In the genomic region with DNA sequence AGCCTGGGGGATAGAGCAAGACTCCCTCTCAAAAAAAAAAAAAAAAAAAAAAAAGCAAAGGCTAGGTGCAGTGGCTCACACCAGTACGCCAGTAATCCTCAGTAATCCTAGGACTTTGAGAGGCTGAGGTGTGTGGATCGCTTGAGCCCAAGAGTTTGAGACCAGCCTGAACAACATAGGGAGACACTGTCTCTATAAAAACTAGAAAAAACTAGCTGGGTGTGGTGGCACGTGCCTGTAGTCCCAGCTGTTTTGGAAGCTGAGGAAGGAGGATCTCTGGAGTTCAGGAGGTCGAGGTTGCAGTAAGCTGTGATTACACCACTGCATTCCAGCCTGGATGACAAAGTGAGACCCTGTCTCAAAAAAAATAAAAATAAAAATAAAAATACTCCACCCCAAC, we compare ENCODE assay signal across 24 cellular contexts.
"Had no signal": no experiment of that assay in that cellular context is flagged by ENCODE, and none has a peak within 500 bp of the region (broad histone marks: within the 10 kb centered on the region; RNA-seq: fewer than 3 reads in every experiment).

No MANE protein-coding gene starts in this region.

- H3K4me1 Mint-ChIP-seq: activated naive CD8-positive, alpha-beta T cell treated with anti-CD3 and anti-CD28 coated beads for 36 hours; nephron; T-cell; WTC11 had no signal

- DNase-seq: activated CD4-positive, alpha-beta T cell treated with anti-CD3 and anti-CD28 coated beads, Interleukin-2, amount 50 U/mL, for 4 hours; activated CD8-positive, alpha-beta memory T cell treated with anti-CD3 and anti-CD28 coated beads for 24 hours; activated CD8-positive, alpha-beta memory T cell treated with anti-CD3 and anti-CD28 coated beads, Interleukin-2, amount 50 U/mL, for 4 hours; activated naive CD4-positive, alpha-beta T cell; activated naive CD8-positive, alpha-beta T cell treated with anti-CD3 and anti-CD28 coated beads for 36 hours; activated T-cell treated with anti-CD3 and anti-CD28 coated beads, Interleukin-2, amount 50 U/mL, for 4 hours; amygdala; heart left ventricle; islet precursor cell; left cardiac atrium; nucleus accumbens; right cardiac atrium; stimulated activated CD4-positive, alpha-beta T cell treated with anti-CD3 and anti-CD28 coated beads, Interleukin-1b, Interleukin-23, amount 100 ng/mL, for 48 hours; substantia nigra; T-cell; thyroid gland had no signal

- H3K27ac ChIP-seq: gastroesophageal sphincter, heart left ventricle, parathyroid adenoma, skin epidermis, thyroid gland had no signal

- H3K27ac Mint-ChIP-seq: activated naive CD8-positive, alpha-beta T cell treated with anti-CD3 and anti-CD28 coated beads for 36 hours; activated T-helper 2 cell treated with anti-CD3 and anti-CD28 coated beads, Interferon-gamma antibody, Interleukin-2, Interleukin-4, amounts not matched to agents 10 μg/mL and 5 μg/mL and 100 μg/mL, durations not matched to agents 14 hours and 24 hours and 36 hours; memory B cell; nephron; stimulated activated naive CD8-positive, alpha-beta T cell treated with anti-CD3 and anti-CD28 coated beads, Interleukin-15, Interleukin-2, amounts not matched to agents 100 ng/mL and 50 ng/mL, for 24 hours; T-cell; WTC11 had no signal

- H3K79me2 ChIP-seq: parathyroid adenoma had no signal

- H2AFZ ChIP-seq: parathyroid adenoma had no signal

- ATAC-seq: activated T-cell treated with anti-CD3 and anti-CD28 coated beads, Interleukin-2, amount 50 U/mL, for 4 hours; gastroesophageal sphincter; heart left ventricle; left cardiac atrium; right cardiac atrium; T-cell; WTC11 had no signal

- H3K27me3 Mint-ChIP-seq: activated naive CD8-positive, alpha-beta T cell treated with anti-CD3 and anti-CD28 coated beads for 36 hours; memory B cell; stimulated activated naive CD8-positive, alpha-beta T cell treated with anti-CD3 and anti-CD28 coated beads, Interleukin-15, Interleukin-2, amounts not matched to agents 100 ng/mL and 50 ng/mL, for 24 hours; T-cell had no signal

- H3K9me3 ChIP-seq: gastroesophageal sphincter, heart left ventricle, thyroid gland had no signal

- H3K9me3 Mint-ChIP-seq: activated naive CD8-positive, alpha-beta T cell treated with anti-CD3 and anti-CD28 coated beads for 36 hours; activated T-cell treated with anti-CD3 and anti-CD28 coated beads, Interleukin-2, amount 50 U/mL, for 4 hours; activated T-helper 2 cell treated with anti-CD3 and anti-CD28 coated beads, Interferon-gamma antibody, Interleukin-2, Interleukin-4, amounts not matched to agents 10 μg/mL and 5 μg/mL and 100 μg/mL, durations not matched to agents 14 hours and 24 hours and 36 hours; memory B cell; nephron; stimulated activated naive CD8-positive, alpha-beta T cell treated with anti-CD3 and anti-CD28 coated beads, Interleukin-15, Interleukin-2, amounts not matched to agents 100 ng/mL and 50 ng/mL, for 24 hours; T-cell; WTC11 had no signal

- H3K4me1 ChIP-seq: gastroesophageal sphincter, heart left ventricle, parathyroid adenoma, thyroid gland had no signal

- H3K36me3 ChIP-seq: gastroesophageal sphincter, heart left ventricle, thyroid gland had no signal

- H3K27me3 ChIP-seq: gastroesophageal sphincter, heart left ventricle, thyroid gland had no signal

- H3K4me3 Mint-ChIP-seq: activated naive CD8-positive, alpha-beta T cell treated with anti-CD3 and anti-CD28 coated beads for 36 hours; activated T-cell treated with anti-CD3 and anti-CD28 coated beads, Interleukin-2, amount 50 U/mL, for 4 hours; memory B cell; nephron; stimulated activated naive CD8-positive, alpha-beta T cell treated with anti-CD3 and anti-CD28 coated beads, Interleukin-15, Interleukin-2, amounts not matched to agents 100 ng/mL and 50 ng/mL, for 24 hours; T-cell; WTC11 had no signal

- H3K9ac ChIP-seq: parathyroid adenoma had no signal

- H3K36me3 Mint-ChIP-seq: activated naive CD8-positive, alpha-beta T cell treated with anti-CD3 and anti-CD28 coated beads for 36 hours; memory B cell; T-cell; WTC11 had no signal

- H3K4me3 ChIP-seq: gastroesophageal sphincter, heart left ventricle, skin epidermis, thyroid gland had no signal
